In genomic region chr13:94595943-94596574, GRCh38 we compare ENCODE assay signal across 1 cellular context.
TF ChIP-seq lines count a peak whose summit lies in the region.

Gene TGDS, minus strand, starts transcription at chr13:94596152. Its CDS starts 16 bp downstream, at chr13:94596136.

TF ChIP-seq in HepG2, 621 proteins besides CTCF, POLR2A, EP300 and RAD21 (continued from another document and continues in another):
- TF ChIP-seq ARNT2 (CRISPR knock-in tag; IDR thresholded peaks at IDR 0.05; ENCODE audit: low read depth) (peak; percentile 71), ZNF292 (CRISPR knock-in tag; IDR thresholded peaks at IDR 0.05; ENCODE audit: borderline replicate concordance, low read depth) (peak; percentile 34; the same call in 1 of the 2 replicates), ZNF891 (CRISPR knock-in tag; IDR thresholded peaks at IDR 0.05) (peak; percentile 92), CCDC6 (CRISPR knock-in tag; IDR thresholded peaks at IDR 0.05) (0 out of 2 replicates have a peak, but pooled peaks have one; percentile 56), SSRP1 (CRISPR knock-in tag; IDR thresholded peaks at IDR 0.05) (no peak), AHR (CRISPR knock-in tag; IDR thresholded peaks at IDR 0.05) (no peak), TFDP1 (CRISPR knock-in tag; IDR thresholded peaks at IDR 0.05; ENCODE audit: borderline replicate concordance) (peak; percentile 57; the same call in 1 of the 2 replicates), MTA1 (CRISPR knock-in tag; IDR thresholded peaks at IDR 0.05; ENCODE audit: borderline replicate concordance) (peak; percentile 59; the same call in 1 of the 2 replicates), ZNF17 (CRISPR knock-in tag; IDR thresholded peaks at IDR 0.05) (no peak), KLF16 (CRISPR knock-in tag; IDR thresholded peaks at IDR 0.05) (peak in 1 of 2 experiments; percentile 82; a peak in 2 of 4 replicates), ZSCAN5A (CRISPR knock-in tag; IDR thresholded peaks at IDR 0.05; ENCODE audit: borderline replicate concordance) (no peak), ZNF768 (CRISPR knock-in tag; IDR thresholded peaks at IDR 0.05) (peak; percentile 23; the same call in 1 of the 2 replicates), ZNF720 (CRISPR knock-in tag; IDR thresholded peaks at IDR 0.05) (no peak), ATF7 (IDR thresholded peaks at IDR 0.05) (no peak), ATF7 (CRISPR knock-in tag; IDR thresholded peaks at IDR 0.05) (peak; percentile 23; the same call in 1 of the 2 replicates), ZNF614 (CRISPR knock-in tag; IDR thresholded peaks at IDR 0.05; ENCODE audit: borderline replicate concordance) (0 out of 2 replicates have a peak, but pooled peaks have one; percentile 42), ZNF350 (CRISPR knock-in tag; IDR thresholded peaks at IDR 0.05; ENCODE audit: borderline replicate concordance, low read depth) (peak; percentile 49; the same call in 1 of the 2 replicates), ELF4 (CRISPR knock-in tag; IDR thresholded peaks at IDR 0.05; ENCODE audit: borderline replicate concordance) (no peak), ATF1 (CRISPR knock-in tag; IDR thresholded peaks at IDR 0.05) (no peak), HOXA3 (CRISPR knock-in tag; IDR thresholded peaks at IDR 0.05) (peak; percentile 79), THAP7 (CRISPR knock-in tag; IDR thresholded peaks at IDR 0.05) (peak; percentile 59; the same call in 1 of the 2 replicates), U2AF2 (IDR thresholded peaks at IDR 0.05; ENCODE audit: low read depth, low read length) (no peak), PHB2 (IDR thresholded peaks at IDR 0.05; ENCODE audit: partially characterized antibody) (no peak), ARHGAP35 (CRISPR knock-in tag; IDR thresholded peaks at IDR 0.05; ENCODE audit: borderline replicate concordance) (peak; percentile 78), ZNF431 (CRISPR knock-in tag; IDR thresholded peaks at IDR 0.05; ENCODE audit: borderline replicate concordance, low read depth) (peak; percentile 67; the same call in 1 of the 2 replicates), HINFP (CRISPR knock-in tag; IDR thresholded peaks at IDR 0.05; ENCODE audit: low read depth) (peak; percentile 71; the same call in 1 of the 2 replicates), SNAI1 (CRISPR knock-in tag; IDR thresholded peaks at IDR 0.05; ENCODE audit: borderline replicate concordance) (peak; percentile 81; the same call in 1 of the 2 replicates), ZNF543 (CRISPR knock-in tag; IDR thresholded peaks at IDR 0.05) (peak; percentile 61; the same call in 1 of the 2 replicates), NFATC3 (CRISPR knock-in tag; IDR thresholded peaks at IDR 0.05) (0 out of 2 replicates have a peak, but pooled peaks have one; percentile 16), GTF2F1 (IDR thresholded peaks at IDR 0.05; ENCODE audit: low read length) (no peak), FOXO1 (CRISPR knock-in tag; IDR thresholded peaks at IDR 0.05) (0 out of 2 replicates have a peak, but pooled peaks have one; percentile 26), ZNF556 (CRISPR knock-in tag; IDR thresholded peaks at IDR 0.05; ENCODE audit: borderline replicate concordance) (peak; percentile 74; the same call in 1 of the 2 replicates), SAP130 (CRISPR knock-in tag; IDR thresholded peaks at IDR 0.05; ENCODE audit: low read depth) (peak; percentile 90), REXO4 (CRISPR knock-in tag; IDR thresholded peaks at IDR 0.05; ENCODE audit: borderline replicate concordance) (no peak), ZNF460 (CRISPR knock-in tag; IDR thresholded peaks at IDR 0.05; ENCODE audit: borderline replicate concordance) (no peak), HNRNPL (IDR thresholded peaks at IDR 0.05; ENCODE audit: low read depth, low read length) (no peak), ZBTB20 (CRISPR knock-in tag; IDR thresholded peaks at IDR 0.05; ENCODE audit: borderline replicate concordance, low read depth) (0 out of 2 replicates have a peak, but pooled peaks have one; percentile 15), SP4 (CRISPR knock-in tag; IDR thresholded peaks at IDR 0.05) (peak; percentile 33; the same call in 1 of the 2 replicates), ZNF441 (CRISPR knock-in tag; IDR thresholded peaks at IDR 0.05; ENCODE audit: borderline replicate concordance) (peak; percentile 81; the same call in 1 of the 2 replicates), ZNF263 (CRISPR knock-in tag; IDR thresholded peaks at IDR 0.05) (0 out of 2 replicates have a peak, but pooled peaks have one; percentile 16), ZNF282 (IDR thresholded peaks at IDR 0.05; ENCODE audit: partially characterized antibody) (no peak), TGIF2 (CRISPR knock-in tag; IDR thresholded peaks at IDR 0.05) (peak; percentile 68; the same call in 1 of the 2 replicates), TAF1 (CRISPR knock-in tag; IDR thresholded peaks at IDR 0.05) (peak; percentile 94)
- TF ChIP-seq, protein P1, sequence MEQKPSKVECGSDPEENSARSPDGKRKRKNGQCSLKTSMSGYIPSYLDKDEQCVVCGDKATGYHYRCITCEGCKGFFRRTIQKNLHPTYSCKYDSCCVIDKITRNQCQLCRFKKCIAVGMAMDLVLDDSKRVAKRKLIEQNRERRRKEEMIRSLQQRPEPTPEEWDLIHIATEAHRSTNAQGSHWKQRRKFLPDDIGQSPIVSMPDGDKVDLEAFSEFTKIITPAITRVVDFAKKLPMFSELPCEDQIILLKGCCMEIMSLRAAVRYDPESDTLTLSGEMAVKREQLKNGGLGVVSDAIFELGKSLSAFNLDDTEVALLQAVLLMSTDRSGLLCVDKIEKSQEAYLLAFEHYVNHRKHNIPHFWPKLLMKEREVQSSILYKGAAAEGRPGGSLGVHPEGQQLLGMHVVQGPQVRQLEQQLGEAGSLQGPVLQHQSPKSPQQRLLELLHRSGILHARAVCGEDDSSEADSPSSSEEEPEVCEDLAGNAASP (CRISPR knock-in tag; IDR thresholded peaks at IDR 0.05; ENCODE audit: borderline replicate concordance) = peak; percentile 73; the same call in 1 of the 2 replicates
- TF ChIP-seq, protein P2, sequence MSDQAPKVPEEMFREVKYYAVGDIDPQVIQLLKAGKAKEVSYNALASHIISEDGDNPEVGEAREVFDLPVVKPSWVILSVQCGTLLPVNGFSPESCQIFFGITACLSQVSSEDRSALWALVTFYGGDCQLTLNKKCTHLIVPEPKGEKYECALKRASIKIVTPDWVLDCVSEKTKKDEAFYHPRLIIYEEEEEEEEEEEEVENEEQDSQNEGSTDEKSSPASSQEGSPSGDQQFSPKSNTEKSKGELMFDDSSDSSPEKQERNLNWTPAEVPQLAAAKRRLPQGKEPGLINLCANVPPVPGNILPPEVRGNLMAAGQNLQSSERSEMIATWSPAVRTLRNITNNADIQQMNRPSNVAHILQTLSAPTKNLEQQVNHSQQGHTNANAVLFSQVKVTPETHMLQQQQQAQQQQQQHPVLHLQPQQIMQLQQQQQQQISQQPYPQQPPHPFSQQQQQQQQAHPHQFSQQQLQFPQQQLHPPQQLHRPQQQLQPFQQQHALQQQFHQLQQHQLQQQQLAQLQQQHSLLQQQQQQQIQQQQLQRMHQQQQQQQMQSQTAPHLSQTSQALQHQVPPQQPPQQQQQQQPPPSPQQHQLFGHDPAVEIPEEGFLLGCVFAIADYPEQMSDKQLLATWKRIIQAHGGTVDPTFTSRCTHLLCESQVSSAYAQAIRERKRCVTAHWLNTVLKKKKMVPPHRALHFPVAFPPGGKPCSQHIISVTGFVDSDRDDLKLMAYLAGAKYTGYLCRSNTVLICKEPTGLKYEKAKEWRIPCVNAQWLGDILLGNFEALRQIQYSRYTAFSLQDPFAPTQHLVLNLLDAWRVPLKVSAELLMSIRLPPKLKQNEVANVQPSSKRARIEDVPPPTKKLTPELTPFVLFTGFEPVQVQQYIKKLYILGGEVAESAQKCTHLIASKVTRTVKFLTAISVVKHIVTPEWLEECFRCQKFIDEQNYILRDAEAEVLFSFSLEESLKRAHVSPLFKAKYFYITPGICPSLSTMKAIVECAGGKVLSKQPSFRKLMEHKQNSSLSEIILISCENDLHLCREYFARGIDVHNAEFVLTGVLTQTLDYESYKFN (CRISPR knock-in tag; conservative IDR thresholded peaks at IDR 0.05) = peak; percentile 47; the same call in 1 of the 2 replicates
- TF ChIP-seq, protein P3, sequence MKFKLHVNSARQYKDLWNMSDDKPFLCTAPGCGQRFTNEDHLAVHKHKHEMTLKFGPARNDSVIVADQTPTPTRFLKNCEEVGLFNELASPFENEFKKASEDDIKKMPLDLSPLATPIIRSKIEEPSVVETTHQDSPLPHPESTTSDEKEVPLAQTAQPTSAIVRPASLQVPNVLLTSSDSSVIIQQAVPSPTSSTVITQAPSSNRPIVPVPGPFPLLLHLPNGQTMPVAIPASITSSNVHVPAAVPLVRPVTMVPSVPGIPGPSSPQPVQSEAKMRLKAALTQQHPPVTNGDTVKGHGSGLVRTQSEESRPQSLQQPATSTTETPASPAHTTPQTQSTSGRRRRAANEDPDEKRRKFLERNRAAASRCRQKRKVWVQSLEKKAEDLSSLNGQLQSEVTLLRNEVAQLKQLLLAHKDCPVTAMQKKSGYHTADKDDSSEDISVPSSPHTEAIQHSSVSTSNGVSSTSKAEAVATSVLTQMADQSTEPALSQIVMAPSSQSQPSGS (CRISPR knock-in tag; IDR thresholded peaks at IDR 0.05) = peak; percentile 73; the same call in 1 of the 2 replicates
- TF ChIP-seq, protein P4, sequence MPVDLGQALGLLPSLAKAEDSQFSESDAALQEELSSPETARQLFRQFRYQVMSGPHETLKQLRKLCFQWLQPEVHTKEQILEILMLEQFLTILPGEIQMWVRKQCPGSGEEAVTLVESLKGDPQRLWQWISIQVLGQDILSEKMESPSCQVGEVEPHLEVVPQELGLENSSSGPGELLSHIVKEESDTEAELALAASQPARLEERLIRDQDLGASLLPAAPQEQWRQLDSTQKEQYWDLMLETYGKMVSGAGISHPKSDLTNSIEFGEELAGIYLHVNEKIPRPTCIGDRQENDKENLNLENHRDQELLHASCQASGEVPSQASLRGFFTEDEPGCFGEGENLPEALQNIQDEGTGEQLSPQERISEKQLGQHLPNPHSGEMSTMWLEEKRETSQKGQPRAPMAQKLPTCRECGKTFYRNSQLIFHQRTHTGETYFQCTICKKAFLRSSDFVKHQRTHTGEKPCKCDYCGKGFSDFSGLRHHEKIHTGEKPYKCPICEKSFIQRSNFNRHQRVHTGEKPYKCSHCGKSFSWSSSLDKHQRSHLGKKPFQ (CRISPR knock-in tag; IDR thresholded peaks at IDR 0.05; ENCODE audit: insufficient replicate concordance) = peak; percentile 70
- TF ChIP-seq, protein P5, sequence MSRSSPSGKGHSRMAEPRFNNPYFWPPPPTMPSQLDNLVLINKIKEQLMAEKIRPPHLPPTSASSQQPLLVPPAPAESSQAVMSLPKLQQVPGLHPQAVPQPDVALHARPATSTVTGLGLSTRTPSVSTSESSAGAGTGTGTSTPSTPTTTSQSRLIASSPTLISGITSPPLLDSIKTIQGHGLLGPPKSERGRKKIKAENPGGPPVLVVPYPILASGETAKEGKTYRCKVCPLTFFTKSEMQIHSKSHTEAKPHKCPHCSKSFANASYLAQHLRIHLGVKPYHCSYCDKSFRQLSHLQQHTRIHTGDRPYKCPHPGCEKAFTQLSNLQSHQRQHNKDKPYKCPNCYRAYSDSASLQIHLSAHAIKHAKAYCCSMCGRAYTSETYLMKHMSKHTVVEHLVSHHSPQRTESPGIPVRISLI (CRISPR knock-in tag; IDR thresholded peaks at IDR 0.05; ENCODE audit: borderline replicate concordance) = peak; percentile 21; the same call in 1 of the 2 replicates
- TF ChIP-seq, protein P6, sequence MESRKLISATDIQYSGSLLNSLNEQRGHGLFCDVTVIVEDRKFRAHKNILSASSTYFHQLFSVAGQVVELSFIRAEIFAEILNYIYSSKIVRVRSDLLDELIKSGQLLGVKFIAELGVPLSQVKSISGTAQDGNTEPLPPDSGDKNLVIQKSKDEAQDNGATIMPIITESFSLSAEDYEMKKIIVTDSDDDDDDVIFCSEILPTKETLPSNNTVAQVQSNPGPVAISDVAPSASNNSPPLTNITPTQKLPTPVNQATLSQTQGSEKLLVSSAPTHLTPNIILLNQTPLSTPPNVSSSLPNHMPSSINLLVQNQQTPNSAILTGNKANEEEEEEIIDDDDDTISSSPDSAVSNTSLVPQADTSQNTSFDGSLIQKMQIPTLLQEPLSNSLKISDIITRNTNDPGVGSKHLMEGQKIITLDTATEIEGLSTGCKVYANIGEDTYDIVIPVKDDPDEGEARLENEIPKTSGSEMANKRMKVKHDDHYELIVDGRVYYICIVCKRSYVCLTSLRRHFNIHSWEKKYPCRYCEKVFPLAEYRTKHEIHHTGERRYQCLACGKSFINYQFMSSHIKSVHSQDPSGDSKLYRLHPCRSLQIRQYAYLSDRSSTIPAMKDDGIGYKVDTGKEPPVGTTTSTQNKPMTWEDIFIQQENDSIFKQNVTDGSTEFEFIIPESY (CRISPR knock-in tag; IDR thresholded peaks at IDR 0.05) = peak; percentile 37; the same call in 1 of the 2 replicates
